8 cellular contexts compared by ENCODE assay signal in genomic region chr19:37997911-37998344, GRCh38.
DNase-seq lines count a peak whose midpoint lies in the region; ATAC-seq, FAIRE-seq and TF ChIP-seq lines count a peak whose summit lies in the region.

No MANE protein-coding gene starts in this region.

- no peak for TF ChIP-seq POLR2A in HCT116 (IDR thresholded peaks at IDR 0.05; ENCODE audit: borderline replicate concordance, extremely low read depth, insufficient read depth, insufficient read length)
- no peak for TF ChIP-seq POLR2A in GM18505 (IDR thresholded peaks at IDR 0.05; ENCODE audit: borderline replicate concordance, extremely low read depth, insufficient read depth, insufficient read length)

- peak overlapping the region; percentile 68 for H3K9ac ChIP-seq in HCT116 (ENCODE audit: low read length)

- ATAC-seq in HCT116, result peak; percentile 35
- ATAC-seq in activated T-cell treated with anti-CD3 and anti-CD28 coated beads, Interleukin-2, amount 50 U/mL, for 72 hours (replicated peaks in 1 of 2), result peak; percentile 49 to 60
- ATAC-seq in GM18909 (IDR thresholded peaks at IDR 0.05; ENCODE audit: poor library complexity, unreplicated experiment), result no peak
- ATAC-seq in GM18505 (IDR thresholded peaks at IDR 0.05; ENCODE audit: unreplicated experiment), result no peak
- no peak for ATAC-seq in mucosa of descending colon

- no TSS peak for BruUV-seq in HCT116 (replicated peaks; lab: Mats Ljungman, UMichigan)

- no peaks in the 10 kb centered on the region for H3K36me3 Mint-ChIP-seq in activated T-cell treated with anti-CD3 and anti-CD28 coated beads, Interleukin-2, amount 50 U/mL, for 72 hours (ENCODE audit: insufficient read depth in 2 of 2)

- peak; percentile 21 for FAIRE-seq in islet of Langerhans (lab: Jason Lieb, UNC)

- H3K27me3 Mint-ChIP-seq in activated T-cell treated with anti-CD3 and anti-CD28 coated beads, Interleukin-2, amount 50 U/mL, for 72 hours (ENCODE audit: low read depth), result no peaks in the 10 kb centered on the region

- H3K4me1 Mint-ChIP-seq in activated T-cell treated with anti-CD3 and anti-CD28 coated beads, Interleukin-2, amount 50 U/mL, for 72 hours (ENCODE audit: low read depth), result peaks cover 5% of the 10 kb centered on the region

- H3K36me3 ChIP-seq in HCT116 (ENCODE audit: control insufficient read depth in 1 of 2, insufficient read depth in 2 of 2, low read length in 2 of 2) (no peaks in the 10 kb centered on the region), mucosa of descending colon (ENCODE audit: low read depth) (no peaks in the 10 kb centered on the region)

- no peak overlapping the region for H3K27ac Mint-ChIP-seq in activated T-cell treated with anti-CD3 and anti-CD28 coated beads, Interleukin-2, amount 50 U/mL, for 72 hours

- DNase-seq in AG08396 (ENCODE audit: low spot score), result peak; percentile 55
- DNase-seq in HCT116 (ENCODE audit: low read depth, low spot score), result peak; percentile 91
- peak in 1 of 2 donors; percentile 10 for DNase-seq in activated T-cell treated with anti-CD3 and anti-CD28 coated beads, Interleukin-2, amount 50 U/mL, for 72 hours
- no peak for DNase-seq in GM10248 (ENCODE audit: extremely low spot score)
- no peak for DNase-seq in mucosa of descending colon

- intact Hi-C loops in HCT116 (cut with micrococcal nuclease) (no loop called here), mucosa of descending colon (cut with DNase I, micrococcal nuclease) (no loop called here)

- no peaks in the 10 kb centered on the region for H3K27me3 ChIP-seq in HCT116 (ENCODE audit: insufficient read depth, low read length)

- H3K4me2 ChIP-seq in HCT116 (ENCODE audit: low read length), result peak overlapping the region; percentile 75

- peak overlapping the region in 1 of 2 experiments; percentile 27; a peak in 2 of 4 replicates for H3K4me3 ChIP-seq in HCT116 (replicated peaks in 1 of 2; ENCODE audit: low read depth in 1 of 2, low read length in 2 of 2)
- H3K4me3 ChIP-seq in mucosa of descending colon, result no peak overlapping the region

- no peaks in the 10 kb centered on the region for H3K9me2 ChIP-seq in HCT116 (ENCODE audit: insufficient read depth)

- no peaks in the 10 kb centered on the region for H3K9me3 Mint-ChIP-seq in activated T-cell treated with anti-CD3 and anti-CD28 coated beads, Interleukin-2, amount 50 U/mL, for 72 hours

- TF ChIP-seq CTCF in HCT116 (IDR thresholded peaks at IDR 0.05 in 2 of 3, conservative IDR thresholded peaks at IDR 0.05 in 1 of 3; ENCODE audit: borderline replicate concordance in 1 of 3, insufficient read depth in 1 of 3, low read depth in 2 of 3, low read length in 2 of 3) (no peak), GM10248 (IDR thresholded peaks at IDR 0.05; ENCODE audit: control extremely low read depth, extremely low read depth, low read depth, missing control alignments) (no peak), mucosa of descending colon (IDR thresholded peaks at IDR 0.05) (no peak)

- H3K27ac ChIP-seq in HCT116 (ENCODE audit: low read depth, low read length), result peak overlapping the region; percentile 93

- no peak; the same call in 1 of the 2 replicates for TF ChIP-seq RAD21 in HCT116 (IDR thresholded peaks at IDR 0.05; ENCODE audit: low read depth)

- POLR2A ChIA-PET in HCT116 (lab: Charles Lee) (interaction anchor here (0.8 to 2.2 kb wide), 4 partner anchors 16 to 95 kb away, joined by 3 to 6 read pairs (median 4); partner anchors contain the start of genes SIPA1L3 and WDR87), GM10248 (lab: Yijun Ruan, JAX) (no interaction called here)

- RAD21 ChIA-PET in HCT116 (lab: Charles Lee; ENCODE audit: low non-redundant PET in 1 of 2, low total read pairs in 2 of 2, uncharacterized antibody in 2 of 2, unreplicated experiment in 2 of 2), result no interaction called here

- CTCF ChIA-PET in HCT116 (lab: Charles Lee) (no interaction called here), GM10248 (lab: Yijun Ruan, JAX) (interaction anchor here (1.8 to 2.2 kb wide), 2 partner anchors 10 to 14 kb away, joined by 4 to 5 read pairs; no protein-coding TSS in a partner anchor)

- H3K4me1 ChIP-seq in HCT116 (ENCODE audit: control insufficient read depth in 1 of 2, insufficient read depth in 2 of 2, low read length in 2 of 2) (peaks cover 53 to 77% of the 10 kb centered on the region in 2 experiments), mucosa of descending colon (ENCODE audit: low read depth) (peaks cover under 1% of the 10 kb centered on the region)

- H3K4me3 Mint-ChIP-seq in activated T-cell treated with anti-CD3 and anti-CD28 coated beads, Interleukin-2, amount 50 U/mL, for 72 hours, result no peak overlapping the region

- H2AFZ ChIP-seq in HCT116 (ENCODE audit: low read depth, low read length, poor library complexity, severe bottlenecking), result no peak overlapping the region

- H4K20me1 ChIP-seq in HCT116 (ENCODE audit: insufficient read depth), result no peaks in the 10 kb centered on the region

- H3K9me3 ChIP-seq in HCT116 (ENCODE audit: control insufficient read depth in 1 of 2, insufficient read depth in 1 of 2, low read depth in 1 of 2, low read length in 2 of 2), result no peaks in the 10 kb centered on the region
- H3K9me3 ChIP-seq in mucosa of descending colon, result no peaks in the 10 kb centered on the region

- H3K79me2 ChIP-seq in HCT116 (ENCODE audit: insufficient read depth, low read length), result peaks cover 61% of the 10 kb centered on the region

TF ChIP-seq in HCT116, 20 proteins besides CTCF, POLR2A, EP300 and RAD21 (continues in another document):
- TF ChIP-seq JUND (IDR thresholded peaks at IDR 0.05) (peak; percentile 97), SIN3A (IDR thresholded peaks at IDR 0.05; ENCODE audit: low read depth) (peak; percentile 62; the same call in 1 of the 2 replicates), CBX3 (IDR thresholded peaks at IDR 0.05; ENCODE audit: low read depth) (peak; percentile 94), EGR1 (IDR thresholded peaks at IDR 0.05; ENCODE audit: low read depth) (peak; percentile 39; the same call in 1 of the 2 replicates), YY1 (IDR thresholded peaks at IDR 0.05; ENCODE audit: extremely low read depth, insufficient replicate concordance, low read depth, low read length) (no peak), CEBPB (IDR thresholded peaks at IDR 0.05; ENCODE audit: low read depth) (peak; percentile 62; the same call in 1 of the 2 replicates), POLR2AphosphoS5 (IDR thresholded peaks at IDR 0.05; ENCODE audit: low read depth, low read length) (peak; percentile 51; the same call in 1 of the 2 replicates), SRF (IDR thresholded peaks at IDR 0.05; ENCODE audit: low read depth) (peak; percentile 82), SP1 (IDR thresholded peaks at IDR 0.05; ENCODE audit: low read depth) (peak; percentile 92), EZH2 (IDR thresholded peaks at IDR 0.05) (no peak), ZNF274 (IDR thresholded peaks at IDR 0.05; ENCODE audit: low read depth, low read length) (no peak), FOSL1 (IDR thresholded peaks at IDR 0.05; ENCODE audit: low read depth) (peak; percentile 99), EZH2phosphoT487 (IDR thresholded peaks at IDR 0.05; ENCODE audit: borderline replicate concordance) (no peak)
- TF ChIP-seq, protein P1, sequence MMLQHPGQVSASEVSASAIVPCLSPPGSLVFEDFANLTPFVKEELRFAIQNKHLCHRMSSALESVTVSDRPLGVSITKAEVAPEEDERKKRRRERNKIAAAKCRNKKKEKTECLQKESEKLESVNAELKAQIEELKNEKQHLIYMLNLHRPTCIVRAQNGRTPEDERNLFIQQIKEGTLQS (IDR thresholded peaks at IDR 0.05), result no peak
- TF ChIP-seq, protein P2, sequence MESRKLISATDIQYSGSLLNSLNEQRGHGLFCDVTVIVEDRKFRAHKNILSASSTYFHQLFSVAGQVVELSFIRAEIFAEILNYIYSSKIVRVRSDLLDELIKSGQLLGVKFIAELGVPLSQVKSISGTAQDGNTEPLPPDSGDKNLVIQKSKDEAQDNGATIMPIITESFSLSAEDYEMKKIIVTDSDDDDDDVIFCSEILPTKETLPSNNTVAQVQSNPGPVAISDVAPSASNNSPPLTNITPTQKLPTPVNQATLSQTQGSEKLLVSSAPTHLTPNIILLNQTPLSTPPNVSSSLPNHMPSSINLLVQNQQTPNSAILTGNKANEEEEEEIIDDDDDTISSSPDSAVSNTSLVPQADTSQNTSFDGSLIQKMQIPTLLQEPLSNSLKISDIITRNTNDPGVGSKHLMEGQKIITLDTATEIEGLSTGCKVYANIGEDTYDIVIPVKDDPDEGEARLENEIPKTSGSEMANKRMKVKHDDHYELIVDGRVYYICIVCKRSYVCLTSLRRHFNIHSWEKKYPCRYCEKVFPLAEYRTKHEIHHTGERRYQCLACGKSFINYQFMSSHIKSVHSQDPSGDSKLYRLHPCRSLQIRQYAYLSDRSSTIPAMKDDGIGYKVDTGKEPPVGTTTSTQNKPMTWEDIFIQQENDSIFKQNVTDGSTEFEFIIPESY (IDR thresholded peaks at IDR 0.05; ENCODE audit: extremely low read depth, insufficient replicate concordance, low read length), result no peak
- TF ChIP-seq, protein P3, sequence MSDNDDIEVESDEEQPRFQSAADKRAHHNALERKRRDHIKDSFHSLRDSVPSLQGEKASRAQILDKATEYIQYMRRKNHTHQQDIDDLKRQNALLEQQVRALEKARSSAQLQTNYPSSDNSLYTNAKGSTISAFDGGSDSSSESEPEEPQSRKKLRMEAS (IDR thresholded peaks at IDR 0.05), result peak; percentile 92

Comparison
In these comparisons a context has a peak if more than half of its experiments do, and no peak if none do; other contexts are left out.
1. DNase-seq: peak in AG08396 (single experiment) and HCT116 (single experiment); none in GM10248 (single experiment) and mucosa of descending colon (0 of 3).
2. ATAC-seq: peak in HCT116 (single experiment) and activated T-cell treated with anti-CD3 and anti-CD28 coated beads, Interleukin-2, amount 50 U/mL, for 72 hours (2 of 2); none in GM18909 (single experiment), GM18505 (single experiment) and mucosa of descending colon (single experiment).